In the genomic region with DNA sequence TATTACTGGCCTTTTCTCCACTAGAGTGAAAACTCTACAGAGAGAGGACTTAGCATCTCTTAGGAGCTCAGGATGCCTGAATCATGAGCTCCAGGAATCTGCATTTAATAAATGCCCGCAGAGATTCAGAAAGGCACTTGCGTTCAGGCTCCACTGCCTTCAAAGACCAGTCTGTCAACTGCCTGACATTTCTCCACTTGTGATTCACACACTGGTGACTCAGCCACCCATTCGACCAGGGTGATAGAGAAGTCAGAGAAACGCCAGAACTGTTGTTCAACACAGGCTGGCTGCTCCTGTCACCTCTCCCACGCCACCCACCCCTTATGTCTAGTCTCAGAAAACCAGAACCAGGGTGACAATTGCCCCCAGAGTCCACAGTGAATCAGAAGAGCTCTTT, we compare ENCODE assay signal across 1 cellular context.
TF ChIP-seq lines count a peak whose summit lies in the region.

No MANE protein-coding gene starts in this region.

TF ChIP-seq in GM23338, 12 proteins besides CTCF, POLR2A, EP300 and RAD21 (continued from another document):
- TF ChIP-seq, protein P1, sequence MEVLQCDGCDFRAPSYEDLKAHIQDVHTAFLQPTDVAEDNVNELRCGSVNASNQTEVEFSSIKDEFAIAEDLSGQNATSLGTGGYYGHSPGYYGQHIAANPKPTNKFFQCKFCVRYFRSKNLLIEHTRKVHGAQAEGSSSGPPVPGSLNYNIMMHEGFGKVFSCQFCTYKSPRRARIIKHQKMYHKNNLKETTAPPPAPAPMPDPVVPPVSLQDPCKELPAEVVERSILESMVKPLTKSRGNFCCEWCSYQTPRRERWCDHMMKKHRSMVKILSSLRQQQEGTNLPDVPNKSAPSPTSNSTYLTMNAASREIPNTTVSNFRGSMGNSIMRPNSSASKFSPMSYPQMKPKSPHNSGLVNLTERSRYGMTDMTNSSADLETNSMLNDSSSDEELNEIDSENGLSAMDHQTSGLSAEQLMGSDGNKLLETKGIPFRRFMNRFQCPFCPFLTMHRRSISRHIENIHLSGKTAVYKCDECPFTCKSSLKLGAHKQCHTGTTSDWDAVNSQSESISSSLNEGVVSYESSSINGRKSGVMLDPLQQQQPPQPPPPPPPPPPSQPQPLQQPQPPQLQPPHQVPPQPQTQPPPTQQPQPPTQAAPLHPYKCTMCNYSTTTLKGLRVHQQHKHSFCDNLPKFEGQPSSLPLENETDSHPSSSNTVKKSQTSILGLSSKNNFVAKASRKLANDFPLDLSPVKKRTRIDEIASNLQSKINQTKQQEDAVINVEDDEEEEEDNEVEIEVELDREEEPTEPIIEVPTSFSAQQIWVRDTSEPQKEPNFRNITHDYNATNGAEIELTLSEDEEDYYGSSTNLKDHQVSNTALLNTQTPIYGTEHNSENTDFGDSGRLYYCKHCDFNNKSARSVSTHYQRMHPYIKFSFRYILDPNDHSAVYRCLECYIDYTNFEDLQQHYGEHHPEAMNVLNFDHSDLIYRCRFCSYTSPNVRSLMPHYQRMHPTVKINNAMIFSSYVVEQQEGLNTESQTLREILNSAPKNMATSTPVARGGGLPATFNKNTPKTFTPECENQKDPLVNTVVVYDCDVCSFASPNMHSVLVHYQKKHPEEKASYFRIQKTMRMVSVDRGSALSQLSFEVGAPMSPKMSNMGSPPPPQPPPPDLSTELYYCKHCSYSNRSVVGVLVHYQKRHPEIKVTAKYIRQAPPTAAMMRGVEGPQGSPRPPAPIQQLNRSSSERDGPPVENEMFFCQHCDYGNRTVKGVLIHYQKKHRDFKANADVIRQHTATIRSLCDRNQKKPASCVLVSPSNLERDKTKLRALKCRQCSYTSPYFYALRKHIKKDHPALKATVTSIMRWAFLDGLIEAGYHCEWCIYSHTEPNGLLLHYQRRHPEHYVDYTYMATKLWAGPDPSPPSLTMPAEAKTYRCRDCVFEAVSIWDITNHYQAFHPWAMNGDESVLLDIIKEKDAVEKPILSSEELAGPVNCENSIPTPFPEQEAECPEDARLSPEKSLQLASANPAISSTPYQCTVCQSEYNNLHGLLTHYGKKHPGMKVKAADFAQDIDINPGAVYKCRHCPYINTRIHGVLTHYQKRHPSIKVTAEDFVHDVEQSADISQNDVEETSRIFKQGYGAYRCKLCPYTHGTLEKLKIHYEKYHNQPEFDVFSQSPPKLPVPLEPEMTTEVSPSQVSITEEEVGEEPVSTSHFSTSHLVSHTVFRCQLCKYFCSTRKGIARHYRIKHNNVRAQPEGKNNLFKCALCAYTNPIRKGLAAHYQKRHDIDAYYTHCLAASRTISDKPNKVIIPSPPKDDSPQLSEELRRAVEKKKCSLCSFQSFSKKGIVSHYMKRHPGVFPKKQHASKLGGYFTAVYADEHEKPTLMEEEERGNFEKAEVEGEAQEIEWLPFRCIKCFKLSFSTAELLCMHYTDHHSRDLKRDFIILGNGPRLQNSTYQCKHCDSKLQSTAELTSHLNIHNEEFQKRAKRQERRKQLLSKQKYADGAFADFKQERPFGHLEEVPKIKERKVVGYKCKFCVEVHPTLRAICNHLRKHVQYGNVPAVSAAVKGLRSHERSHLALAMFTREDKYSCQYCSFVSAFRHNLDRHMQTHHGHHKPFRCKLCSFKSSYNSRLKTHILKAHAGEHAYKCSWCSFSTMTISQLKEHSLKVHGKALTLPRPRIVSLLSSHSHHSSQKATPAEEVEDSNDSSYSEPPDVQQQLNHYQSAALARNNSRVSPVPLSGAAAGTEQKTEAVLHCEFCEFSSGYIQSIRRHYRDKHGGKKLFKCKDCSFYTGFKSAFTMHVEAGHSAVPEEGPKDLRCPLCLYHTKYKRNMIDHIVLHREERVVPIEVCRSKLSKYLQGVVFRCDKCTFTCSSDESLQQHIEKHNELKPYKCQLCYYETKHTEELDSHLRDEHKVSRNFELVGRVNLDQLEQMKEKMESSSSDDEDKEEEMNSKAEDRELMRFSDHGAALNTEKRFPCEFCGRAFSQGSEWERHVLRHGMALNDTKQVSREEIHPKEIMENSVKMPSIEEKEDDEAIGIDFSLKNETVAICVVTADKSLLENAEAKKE (CRISPR knock-in tag; IDR thresholded peaks at IDR 0.05) = no peak
- TF ChIP-seq CREB1 (CRISPR knock-in tag; IDR thresholded peaks at IDR 0.05; ENCODE audit: low read depth) = no peak
